8 cellular contexts compared by ENCODE assay signal in the genomic region with DNA sequence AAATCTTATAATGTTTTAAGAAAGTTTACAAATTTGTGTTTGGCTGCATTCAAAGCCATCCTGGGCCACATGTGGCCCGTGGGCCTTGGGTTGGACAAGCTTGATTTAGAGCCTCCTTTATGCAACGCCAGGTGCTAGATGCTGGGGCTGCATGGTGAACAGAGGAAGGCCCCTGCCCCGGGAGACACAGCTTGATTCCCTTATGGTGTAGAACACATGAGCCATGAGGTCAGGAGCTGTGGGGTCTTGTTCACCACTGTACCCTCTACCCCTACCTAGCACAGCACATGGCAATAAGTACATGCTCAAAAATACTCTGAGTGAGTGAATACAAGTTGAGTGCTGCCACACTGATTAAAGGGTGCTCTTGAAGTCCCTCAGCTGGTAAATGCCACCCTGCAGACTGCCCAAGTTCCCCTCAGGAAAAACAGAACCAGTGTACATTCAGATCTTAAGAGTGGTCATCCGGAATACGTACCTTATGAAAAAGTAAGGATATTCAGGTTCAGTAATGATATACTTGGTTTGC.
A peak's percentile ranks its signal among the peaks of the same experiment; 100 is the strongest.
DNase-seq lines count a peak whose midpoint lies in the region; ATAC-seq and TF ChIP-seq lines count a peak whose summit lies in the region.

No MANE protein-coding gene starts in this region.

- H3K27ac ChIP-seq in heart left ventricle (peak overlapping the region; percentile 13 to 88 (median 76)), layer of hippocampus (ENCODE audit: low read depth, low read length) (peak overlapping the region; percentile 69), uterus (peak overlapping the region; percentile 66 to 69)

- TF ChIP-seq POLR2A in heart left ventricle (IDR thresholded peaks at IDR 0.05) (no peak), uterus (IDR thresholded peaks at IDR 0.05) (no peak)

- 72 to 94% (median 85%) methylated on average over 5 of the region's 5 CpGs for WGBS in heart left ventricle, 4 donors

- H3K4me3 ChIP-seq in heart left ventricle (peak overlapping the region in 1 of 12 donors; percentile 23), uterus (no peak overlapping the region)

- H3K4me1 ChIP-seq in heart left ventricle (peaks cover 0 to 63% (median 26%) of the 10 kb centered on the region in 12 donors), uterus (no peaks in the 10 kb centered on the region)

- DNase-seq in heart left ventricle (no peak), left cardiac atrium (no peak), RKO (ENCODE audit: low spot score) (peak; percentile 19), uterus (no peak), superior temporal gyrus (ENCODE audit: extremely low spot score) (no peak), putamen (ENCODE audit: low spot score) (no peak), GM03348 (ENCODE audit: low spot score) (no peak)

- no peak for TF ChIP-seq CTCF in heart left ventricle (IDR thresholded peaks at IDR 0.05)
- TF ChIP-seq CTCF in uterus (IDR thresholded peaks at IDR 0.05), result no peak

- H3K36me3 ChIP-seq in heart left ventricle (no peaks in the 10 kb centered on the region), uterus (no peaks in the 10 kb centered on the region)

- H3K27me3 ChIP-seq in heart left ventricle (no peaks in the 10 kb centered on the region), layer of hippocampus (ENCODE audit: control insufficient read depth, insufficient read depth, low read length) (no peaks in the 10 kb centered on the region), uterus (no peaks in the 10 kb centered on the region)

- ATAC-seq in heart left ventricle (peak in 1 of 4 donors; percentile 1), left cardiac atrium (no peak)

- H3K9me3 ChIP-seq in heart left ventricle (no peaks in the 10 kb centered on the region), uterus (no peaks in the 10 kb centered on the region)

- intact Hi-C loops in heart left ventricle (cut with DNase I) (loop anchor here in 5 of 10 donors (2.0 to 10.0 kb wide), 4 partner anchors 28 to 71 kb away; a partner anchor contains a TSS), left cardiac atrium (cut with DNase I) (loop anchor here (5.0 kb wide), 3 partner anchors 56 to 71 kb away; a partner anchor contains a TSS), uterus (cut with DNase I; ENCODE audit: low total_unique reads) (no loop called here)
